Comparison of ENCODE assay signal across 8 cellular contexts in the genomic region with DNA sequence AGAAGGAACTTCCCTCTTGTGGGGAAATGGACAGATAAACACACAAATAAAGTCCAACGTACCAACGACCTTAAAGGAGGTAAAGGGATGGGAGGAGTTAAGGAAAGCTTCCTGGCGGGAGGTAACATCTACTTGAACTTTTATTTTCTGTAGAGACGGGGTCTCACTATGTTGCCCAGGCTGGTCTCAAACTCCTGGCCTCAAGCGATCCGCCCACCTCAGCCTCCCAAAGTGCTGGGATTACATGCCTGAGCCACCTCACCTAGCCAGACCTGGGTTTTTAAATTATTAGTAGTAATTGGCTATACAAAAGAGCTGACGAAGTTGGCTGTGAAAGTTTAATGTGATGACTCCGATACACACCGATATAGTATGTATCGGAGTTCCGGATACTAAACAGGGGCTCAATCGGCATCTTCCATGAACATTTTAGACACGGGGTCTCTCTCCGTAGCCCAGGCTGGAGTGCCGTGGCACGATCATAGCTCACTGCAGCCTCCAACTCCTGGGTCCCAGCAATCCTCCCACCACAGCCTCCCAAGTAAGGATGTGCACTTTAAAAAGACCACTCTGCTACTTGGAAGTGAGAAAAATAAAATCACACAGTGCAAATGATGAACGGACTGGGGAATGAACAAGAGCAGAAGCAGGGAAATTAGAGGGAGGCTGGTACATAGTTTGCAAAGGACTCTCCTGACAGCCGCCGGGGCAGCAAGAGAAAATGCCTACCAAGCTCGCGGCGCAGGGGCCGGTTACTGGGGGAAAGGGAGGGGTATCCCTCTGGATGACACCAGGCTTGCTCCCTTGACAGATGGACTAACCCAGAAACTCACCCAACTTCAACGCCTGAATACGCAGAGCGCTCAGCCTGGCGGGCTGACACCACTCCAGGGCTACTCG. TPM values are rescaled to one million over a fixed set of nuclear protein-coding genes. Genes with fewer than 3 reads are reported as not detected.
DNase-seq lines count a peak whose midpoint lies in the region; ATAC-seq and TF ChIP-seq lines count a peak whose summit lies in the region.

No MANE protein-coding gene starts in this region.

- TF ChIP-seq CTCF in MM.1S (IDR thresholded peaks at IDR 0.05; ENCODE audit: low read length): no peak
- no peak for TF ChIP-seq CTCF in coronary artery (IDR thresholded peaks at IDR 0.05)
- no peak for TF ChIP-seq CTCF in nephron (IDR thresholded peaks at IDR 0.05; ENCODE audit: unreplicated experiment in 3 of 3)

- H3K9me3 ChIP-seq in BLaER1 treated with 17β-estradiol and CSF1 and Interleukin-3, amounts not matched to agents 10 nM and 100 nM (replicated peaks in 1 of 11): no peaks in the 10 kb centered on the region
- no peaks in the 10 kb centered on the region for H3K9me3 ChIP-seq in MM.1S (replicated peaks; ENCODE audit: insufficient read depth, low read length)

- peaks cover 4% of the 10 kb centered on the region for H3K27me3 Mint-ChIP-seq in nephron (ENCODE audit: low read depth)

- H3K4me2 ChIP-seq in BLaER1 treated with 17β-estradiol and CSF1 and Interleukin-3, amounts not matched to agents 10 nM and 100 nM: peak overlapping the region; percentile 88 to 99 (median 95)
- H3K4me2 ChIP-seq in MM.1S (ENCODE audit: low read depth, low read length): peak overlapping the region; percentile 79

- no peak for DNase-seq in MM.1S
- no peak for DNase-seq in coronary artery (ENCODE audit: low spot score)
- no peak for DNase-seq in T-helper 9 cell
- DNase-seq in NCI-H510A (lab: John Stamatoyannopoulos, UW): no peak
- DNase-seq in activated effector memory CD4-positive, alpha-beta T cell treated with Interleukin-2 at 50 U/mL for 16 hours: no peak

- peak overlapping the region; percentile 82 to 90 (median 90) for H3K4me3 Mint-ChIP-seq in nephron

- ATAC-seq in esophagus mucosa: no peak

- H3K36me3 Mint-ChIP-seq in nephron (ENCODE audit: low read depth): peaks cover 13% of the 10 kb centered on the region

- H3K4me1 ChIP-seq in BLaER1 treated with 17β-estradiol and CSF1 and Interleukin-3, amounts not matched to agents 10 nM and 100 nM: peaks cover 25 to 53% (median 37%) of the 10 kb centered on the region in 10 experiments
- peaks cover 17% of the 10 kb centered on the region for H3K4me1 ChIP-seq in MM.1S (ENCODE audit: low read length)

- no peaks in the 10 kb centered on the region for H3K9me3 Mint-ChIP-seq in nephron

- peaks cover 29 to 43% (median 41%) of the 10 kb centered on the region in 11 experiments for H3K36me3 ChIP-seq in BLaER1 treated with 17β-estradiol and CSF1 and Interleukin-3, amounts not matched to agents 10 nM and 100 nM
- peaks cover 3% of the 10 kb centered on the region; the same call in 1 of the 2 replicates for H3K36me3 ChIP-seq in MM.1S (replicated peaks; ENCODE audit: insufficient read depth, low read length)

- peaks cover 23 to 55% (median 53%) of the 10 kb centered on the region in 11 experiments; a peak in 21 of 22 replicates for H4K20me1 ChIP-seq in BLaER1 treated with 17β-estradiol and CSF1 and Interleukin-3, amounts not matched to agents 10 nM and 100 nM
- no peaks in the 10 kb centered on the region for H4K20me1 ChIP-seq in MM.1S (ENCODE audit: insufficient read depth, low read length)

- H3K79me2 ChIP-seq in MM.1S (ENCODE audit: low read length): peaks cover 55% of the 10 kb centered on the region

- H3K4me3 ChIP-seq in BLaER1 treated with 17β-estradiol and CSF1 and Interleukin-3, amounts not matched to agents 10 nM and 100 nM: peak overlapping the region; percentile 78 to 95 (median 84)
- H3K4me3 ChIP-seq in MM.1S (ENCODE audit: low read length) (peak overlapping the region; percentile 92), coronary artery (peak overlapping the region; percentile 87)

- peak overlapping the region; percentile 97 to 100 (median 99) for H3K9ac ChIP-seq in BLaER1 treated with 17β-estradiol and CSF1 and Interleukin-3, amounts not matched to agents 10 nM and 100 nM
- H3K9ac ChIP-seq in MM.1S (ENCODE audit: low read length): peak overlapping the region; percentile 68

- H3K27me3 ChIP-seq in BLaER1 treated with 17β-estradiol and CSF1 and Interleukin-3, amounts not matched to agents 10 nM and 100 nM: no peaks in the 10 kb centered on the region
- H3K27me3 ChIP-seq in MM.1S (replicated peaks; ENCODE audit: insufficient read depth, low read length): no peaks in the 10 kb centered on the region

- no peaks in the 10 kb centered on the region for H3K9me2 ChIP-seq in MM.1S (replicated peaks; ENCODE audit: insufficient read depth, low read length)

- H3K4me1 Mint-ChIP-seq in nephron: peaks cover 28% of the 10 kb centered on the region

- H3K27ac Mint-ChIP-seq in nephron: peak overlapping the region; percentile 74 to 92 (median 81)

- H2AFZ ChIP-seq in MM.1S (ENCODE audit: low read length): peak overlapping the region; percentile 5; the same call in 1 of the 2 replicates

- H3F3A ChIP-seq in MM.1S (ENCODE audit: insufficient read depth, low read length): peaks cover 24% of the 10 kb centered on the region

- H3K27ac ChIP-seq in BLaER1 treated with 17β-estradiol and CSF1 and Interleukin-3, amounts not matched to agents 10 nM and 100 nM: peak overlapping the region; percentile 17 to 100 (median 98); a peak in 21 of 22 replicates
- H3K27ac ChIP-seq in MM.1S (ENCODE audit: low read length) (peak overlapping the region; percentile 56; the same call in 1 of the 2 replicates), coronary artery (peak overlapping the region; percentile 99)

RNA-seq across cellular contexts. Expression of a gene that starts 1.0 kb away (rescaled TPM):
- 34.8 TPM for total RNA-seq in esophagus mucosa

RNA-seq across cellular contexts. Expression of a gene that starts 21.9 kb away (rescaled TPM):
- total RNA-seq in esophagus mucosa: 19.2 TPM

RNA-seq across cellular contexts. Expression of a gene that starts 34.4 kb away (rescaled TPM):
- 22.3 TPM for total RNA-seq in esophagus mucosa
